10 cellular contexts compared by ENCODE assay signal in the genomic region with DNA sequence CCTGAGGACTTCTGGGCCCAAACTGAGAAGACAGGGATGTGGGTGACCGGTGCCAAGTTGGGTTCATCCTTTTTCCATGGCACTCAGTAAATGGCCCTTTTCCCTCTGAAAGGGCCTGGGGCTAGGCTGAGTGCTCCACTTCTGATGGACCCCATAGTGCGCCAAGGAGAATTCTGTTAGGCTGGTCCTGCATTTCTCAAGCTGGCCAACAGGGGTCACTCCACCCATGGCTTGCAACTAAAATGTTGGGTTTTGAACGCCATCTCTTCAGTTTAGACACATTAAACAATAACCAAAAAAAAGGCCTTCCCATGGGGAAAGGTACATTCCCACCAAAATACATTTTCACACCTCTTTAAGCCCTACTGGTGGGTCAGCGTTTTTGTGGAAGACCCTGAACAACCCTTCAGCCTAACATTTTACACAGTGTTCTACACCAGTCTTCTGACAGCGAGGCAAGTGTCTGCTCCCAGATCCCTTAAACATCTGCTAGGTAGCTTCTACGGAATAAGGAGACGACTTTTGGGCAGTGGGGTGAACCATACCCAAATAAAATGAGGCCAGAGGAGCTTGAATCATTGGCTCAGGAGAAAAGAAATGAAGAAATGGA. TPM values are rescaled to one million over a fixed set of nuclear protein-coding genes. Genes with fewer than 3 reads are reported as not detected.
DNase-seq lines count a peak whose midpoint lies in the region; ATAC-seq and TF ChIP-seq lines count a peak whose summit lies in the region.
"Had no signal": no experiment of that assay in that cellular context is flagged by ENCODE, and none has a peak within 500 bp of the region (broad histone marks: within the 10 kb centered on the region; RNA-seq: fewer than 3 reads in every experiment).

No MANE protein-coding gene starts in this region.

- TF ChIP-seq CTCF in left ventricle myocardium inferior (IDR thresholded peaks at IDR 0.05; ENCODE audit: borderline replicate concordance): peak; percentile 38
- peak; percentile 58 for TF ChIP-seq CTCF in fibroblast of the aortic adventitia (IDR thresholded peaks at IDR 0.05; ENCODE audit: insufficient read depth, low read length)
- peak in 2 of 3 experiments; percentile 26 to 50 for TF ChIP-seq CTCF in testis (IDR thresholded peaks at IDR 0.05)

- peaks cover 46% of the 10 kb centered on the region for H3K27me3 ChIP-seq in left ventricle myocardium inferior (ENCODE audit: low read depth)
- no peaks in the 10 kb centered on the region for H3K27me3 ChIP-seq in testis
- H3K27me3 ChIP-seq: uterus had no signal

- H3K27ac ChIP-seq in left ventricle myocardium inferior (replicated peaks) (no peak overlapping the region), testis (no peak overlapping the region)
- H3K27ac ChIP-seq: uterus had no signal

- ATAC-seq in activated T-helper 17 cell treated with anti-CD3 and anti-CD28 coated beads, Interleukin-2, amount 50 U/mL, for 72 hours (replicated peaks): no peak
- ATAC-seq in GM18868 (IDR thresholded peaks at IDR 0.05; ENCODE audit: unreplicated experiment) (no peak), HG02642 (IDR thresholded peaks at IDR 0.05; ENCODE audit: poor library complexity, unreplicated experiment) (no peak)

- DNase-seq in left ventricle myocardium inferior (no peak), cardiac septum (ENCODE audit: low spot score) (no peak), SK-MEL-5 (ENCODE audit: low read depth, low spot score) (peak; percentile 17), fibroblast of the aortic adventitia (ENCODE audit: low read depth) (no peak), testis (no peak)
- DNase-seq: NCI-H226, uterus had no signal

- no peak for TF ChIP-seq POLR2A in testis (IDR thresholded peaks at IDR 0.05)

- H3K27ac Mint-ChIP-seq in activated T-helper 17 cell treated with anti-CD3 and anti-CD28 coated beads, Interleukin-2, amount 50 U/mL, for 72 hours: no peak overlapping the region

- intact Hi-C loops in left ventricle myocardium inferior (cut with micrococcal nuclease) (no loop called here), cardiac septum (cut with DNase I) (no loop called here), testis (cut with DNase I; ENCODE audit: low total_unique reads) (no loop called here)

- 87 to 93% methylated on average over 7 of the region's 7 CpGs for WGBS in testis, 2 donors

- H3K27me3 Mint-ChIP-seq in activated T-helper 17 cell treated with anti-CD3 and anti-CD28 coated beads, Interleukin-2, amount 50 U/mL, for 72 hours: peaks cover 34% of the 10 kb centered on the region

- H3K9me3 Mint-ChIP-seq in activated T-helper 17 cell treated with anti-CD3 and anti-CD28 coated beads, Interleukin-2, amount 50 U/mL, for 72 hours: no peaks in the 10 kb centered on the region

- in situ Hi-C loops in SK-MEL-5 (cut with HindIII; ENCODE audit: low pct_unique_long_range_greater_than_20kb, low sequenced_read_pairs): no loop called here

- H3K36me3 ChIP-seq in left ventricle myocardium inferior (no peaks in the 10 kb centered on the region), testis (ENCODE audit: low read depth, missing control alignments) (no peaks in the 10 kb centered on the region)
- H3K36me3 ChIP-seq: uterus had no signal

- no peaks in the 10 kb centered on the region for H3K4me1 Mint-ChIP-seq in activated T-helper 17 cell treated with anti-CD3 and anti-CD28 coated beads, Interleukin-2, amount 50 U/mL, for 72 hours

- H3K4me3 Mint-ChIP-seq in activated T-helper 17 cell treated with anti-CD3 and anti-CD28 coated beads, Interleukin-2, amount 50 U/mL, for 72 hours: no peak overlapping the region

- H3K36me3 Mint-ChIP-seq in activated T-helper 17 cell treated with anti-CD3 and anti-CD28 coated beads, Interleukin-2, amount 50 U/mL, for 72 hours (ENCODE audit: low read depth): no peaks in the 10 kb centered on the region

- H3K4me3 ChIP-seq in left ventricle myocardium inferior (no peak overlapping the region), fibroblast of the aortic adventitia (ENCODE audit: low read depth, low read length) (no peak overlapping the region), testis (no peak overlapping the region)
- H3K4me3 ChIP-seq: uterus had no signal

- H3K9me3 ChIP-seq in left ventricle myocardium inferior (replicated peaks) (no peaks in the 10 kb centered on the region), testis (no peaks in the 10 kb centered on the region)
- H3K9me3 ChIP-seq: uterus had no signal

- H3K4me1 ChIP-seq in left ventricle myocardium inferior: peaks cover 26% of the 10 kb centered on the region
- H3K4me1 ChIP-seq in testis: peaks cover 20% of the 10 kb centered on the region

RNA-seq across cellular contexts. Expression of a gene that starts 27.3 kb away (rescaled TPM):
- total RNA-seq in left ventricle myocardium inferior (4.6 TPM), cardiac septum (1.1 TPM), fibroblast of the aortic adventitia (ENCODE audit: low replicate concordance) (1.3 TPM in 1 of 2 replicates, not detected in the other), testis (10 to 100 TPM; 16.0 TPM)
- total RNA-seq in SK-MEL-5 (2014; rRNA removed; shearing (Covaris generic)): 1.1 TPM in 2 replicates
- polyA plus RNA-seq in SK-MEL-5 (2015; cell fraction: cytosol; rRNA removed): 2.4 and 3.5 TPM in 2 replicates
- 0.28 and 2.4 TPM in 2 replicates for polyA plus RNA-seq in SK-MEL-5 (2015; cell fraction: nucleus; rRNA removed)
- polyA plus RNA-seq in testis (ENCODE audit: insufficient read depth, low read depth, low replicate concordance): 11.8 TPM
- not detected for total RNA-seq in activated T-helper 17 cell treated with anti-CD3 and anti-CD28 coated beads, Interleukin-2, amount 50 U/mL, for 72 hours

RNA-seq across cellular contexts. Expression of a gene that starts 39.5 kb away (rescaled TPM):
- not detected for total RNA-seq in left ventricle myocardium inferior
- total RNA-seq in cardiac septum: 1.3 TPM
- 0.43 and 0.92 TPM in 2 replicates for total RNA-seq in SK-MEL-5 (2014; rRNA removed; shearing (Covaris generic))
- polyA plus RNA-seq in SK-MEL-5 (2015; cell fraction: cytosol; rRNA removed): 0.47 and 1.0 TPM in 2 replicates
- polyA plus RNA-seq in SK-MEL-5 (2015; cell fraction: nucleus; rRNA removed): not detected in 2 replicates
- not detected in 2 replicates for total RNA-seq in fibroblast of the aortic adventitia (ENCODE audit: low replicate concordance)
- 10 to 100 TPM; 24.7 to 31.2 TPM for total RNA-seq in testis
- polyA plus RNA-seq in testis (ENCODE audit: insufficient read depth, low read depth, low replicate concordance): 25.7 TPM
- total RNA-seq in activated T-helper 17 cell treated with anti-CD3 and anti-CD28 coated beads, Interleukin-2, amount 50 U/mL, for 72 hours: not detected

RNA-seq across cellular contexts. Expression of a gene that starts 49.7 kb away (rescaled TPM):
- total RNA-seq in left ventricle myocardium inferior: 42.8 TPM
- 39.4 TPM for total RNA-seq in cardiac septum
- 35.7 and 44.8 TPM in 2 replicates for total RNA-seq in SK-MEL-5 (2014; rRNA removed; shearing (Covaris generic))
- polyA plus RNA-seq in SK-MEL-5 (2015; cell fraction: cytosol; rRNA removed): 42.2 and 43.2 TPM in 2 replicates
- 11.3 and 15.6 TPM in 2 replicates for polyA plus RNA-seq in SK-MEL-5 (2015; cell fraction: nucleus; rRNA removed)
- total RNA-seq in fibroblast of the aortic adventitia (ENCODE audit: low replicate concordance): 9.2 and 9.6 TPM in 2 replicates
- 10 to 100 TPM; 23.5 to 26.8 TPM for total RNA-seq in testis
- polyA plus RNA-seq in testis (ENCODE audit: insufficient read depth, low read depth, low replicate concordance): 25.1 TPM
- total RNA-seq in activated T-helper 17 cell treated with anti-CD3 and anti-CD28 coated beads, Interleukin-2, amount 50 U/mL, for 72 hours: 10 to 100 TPM; 21.3 to 25.8 TPM

RNA-seq across cellular contexts. Expression of a gene that starts 58.1 kb away (rescaled TPM):
- total RNA-seq in left ventricle myocardium inferior (135 TPM), cardiac septum (101 TPM), fibroblast of the aortic adventitia (ENCODE audit: low replicate concordance) (36.9 and 88.1 TPM in 2 replicates), testis (10 to 100 TPM; 55.1 to 78.5 TPM)
- total RNA-seq in SK-MEL-5 (2014; rRNA removed; shearing (Covaris generic)): 59.7 and 70.2 TPM in 2 replicates
- 52.9 and 64.3 TPM in 2 replicates for polyA plus RNA-seq in SK-MEL-5 (2015; cell fraction: cytosol; rRNA removed)
- 24.1 and 49.6 TPM in 2 replicates for polyA plus RNA-seq in SK-MEL-5 (2015; cell fraction: nucleus; rRNA removed)
- polyA plus RNA-seq in testis (ENCODE audit: insufficient read depth, low read depth, low replicate concordance): 82.9 TPM
- total RNA-seq in activated T-helper 17 cell treated with anti-CD3 and anti-CD28 coated beads, Interleukin-2, amount 50 U/mL, for 72 hours: 10 to 100 TPM; 78.4 to 96.4 TPM

Comparison
In these comparisons a context has a peak if more than half of its experiments do, and no peak if none do; other contexts are left out.
1. RNA of a gene that starts 39.5 kb away (total RNA-seq): 24.7 to 31.2 TPM in testis; 1.3 TPM in cardiac septum (single experiment), 0.43 to 0.92 TPM in SK-MEL-5, not detected in activated T-helper 17 cell treated with anti-CD3 and anti-CD28 coated beads, Interleukin-2, amount 50 U/mL, for 72 hours, not detected in left ventricle myocardium inferior (single experiment) and not detected in fibroblast of the aortic adventitia; every median in the first group is over 10 times any median in the second.
2. Peak in every context shown above with its lines, with median percentiles within 50 percentile points of each other: CTCF ChIP-seq.